30 cellular contexts compared by ENCODE assay signal in the genomic region with DNA sequence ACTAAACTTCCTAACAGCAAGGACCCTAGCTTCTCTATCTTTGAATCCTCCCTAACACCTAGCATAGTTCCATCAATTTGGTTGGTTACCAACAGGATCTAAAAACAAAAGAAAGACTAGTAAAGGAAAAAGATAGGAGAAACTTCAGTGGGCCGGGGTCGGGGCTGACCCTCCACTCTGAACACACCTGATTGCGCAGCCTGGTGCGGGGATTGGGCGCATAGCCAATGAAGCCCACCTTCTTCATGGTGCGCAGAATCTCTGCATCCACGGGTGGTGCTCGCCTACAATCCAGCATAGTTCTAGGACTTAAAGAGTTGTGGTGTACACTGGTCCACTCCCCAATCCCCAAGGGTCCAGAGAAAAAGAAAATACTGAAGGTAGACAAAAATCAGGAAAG. TPM values are rescaled to one million over a fixed set of nuclear protein-coding genes. Genes with fewer than 3 reads are reported as not detected.
"Had no signal": no experiment of that assay in that cellular context is flagged by ENCODE, and none has a peak within 500 bp of the region (broad histone marks: within the 10 kb centered on the region; RNA-seq: fewer than 3 reads in every experiment).

No MANE protein-coding gene starts in this region.

- H3K27ac ChIP-seq: body of pancreas, esophagus muscularis mucosa, foreskin keratinocyte, gastrocnemius medialis had no signal

- H3K9me3 Mint-ChIP-seq: activated CD4-positive, alpha-beta memory T cell treated with anti-CD3 and anti-CD28 coated beads, Interleukin-2, amount 10 ng/mL, durations not matched to agents 7 days and 5 days; activated CD4-positive, alpha-beta T cell treated with anti-CD3 and anti-CD28 coated beads, Interleukin-2, amount 10 ng/mL, durations not matched to agents 7 days and 5 days; activated naive CD4-positive, alpha-beta T cell treated with anti-CD3 and anti-CD28 coated beads for 36 hours; activated naive CD4-positive, alpha-beta T cell treated with anti-CD3 and anti-CD28 coated beads, Interleukin-2, amount 50 U/mL, for 24 hours; activated naive CD8-positive, alpha-beta T cell treated with anti-CD3 and anti-CD28 coated beads for 36 hours; activated naive CD8-positive, alpha-beta T cell treated with anti-CD3 and anti-CD28 coated beads, Interleukin-2, amount 50 U/mL, for 24 hours; activated T-cell treated with anti-CD3 and anti-CD28 coated beads, Interleukin-2, amount 50 U/mL, for 4 hours; activated T-helper 2 cell treated with anti-CD3 and anti-CD28 coated beads, Interferon-gamma antibody, Interleukin-2, Interleukin-4, amounts not matched to agents 10 μg/mL and 5 μg/mL and 100 μg/mL, durations not matched to agents 14 hours and 24 hours and 36 hours; effector memory CD8-positive, alpha-beta T cell had no signal

- H3K27ac Mint-ChIP-seq: activated CD4-positive, alpha-beta memory T cell treated with anti-CD3 and anti-CD28 coated beads, Interleukin-2, amount 10 ng/mL, durations not matched to agents 7 days and 5 days; activated CD4-positive, alpha-beta T cell treated with anti-CD3 and anti-CD28 coated beads, Interleukin-2, amount 10 ng/mL, durations not matched to agents 7 days and 5 days; activated naive CD4-positive, alpha-beta T cell treated with anti-CD3 and anti-CD28 coated beads for 36 hours; activated naive CD8-positive, alpha-beta T cell treated with anti-CD3 and anti-CD28 coated beads for 36 hours; activated naive CD8-positive, alpha-beta T cell treated with anti-CD3 and anti-CD28 coated beads, Interleukin-2, amount 50 U/mL, for 24 hours; activated T-helper 2 cell treated with anti-CD3 and anti-CD28 coated beads, Interferon-gamma antibody, Interleukin-2, Interleukin-4, amounts not matched to agents 10 μg/mL and 5 μg/mL and 100 μg/mL, durations not matched to agents 14 hours and 24 hours and 36 hours; effector memory CD8-positive, alpha-beta T cell had no signal

- H3K4me3 ChIP-seq: adrenal gland, body of pancreas, esophagus muscularis mucosa, gastrocnemius medialis had no signal

- H3K27me3 ChIP-seq: adrenal gland, body of pancreas, esophagus muscularis mucosa, foreskin keratinocyte, gastrocnemius medialis had no signal

- H3K27me3 Mint-ChIP-seq: activated CD4-positive, alpha-beta memory T cell treated with anti-CD3 and anti-CD28 coated beads, Interleukin-2, amount 10 ng/mL, durations not matched to agents 7 days and 5 days; activated CD4-positive, alpha-beta T cell treated with anti-CD3 and anti-CD28 coated beads for 36 hours; activated CD4-positive, alpha-beta T cell treated with anti-CD3 and anti-CD28 coated beads, Interleukin-2, amount 10 ng/mL, durations not matched to agents 7 days and 5 days; activated naive CD4-positive, alpha-beta T cell treated with anti-CD3 and anti-CD28 coated beads, Interleukin-2, amount 50 U/mL, for 24 hours; activated naive CD8-positive, alpha-beta T cell treated with anti-CD3 and anti-CD28 coated beads for 36 hours; activated naive CD8-positive, alpha-beta T cell treated with anti-CD3 and anti-CD28 coated beads, Interleukin-2, amount 50 U/mL, for 24 hours; effector memory CD8-positive, alpha-beta T cell had no signal

- H3K9me3 ChIP-seq: adrenal gland, body of pancreas, esophagus muscularis mucosa, gastrocnemius medialis had no signal

- DNase-seq: activated CD4-positive, alpha-beta memory T cell treated with anti-CD3 and anti-CD28 coated beads, Interleukin-2, amount 10 ng/mL, durations not matched to agents 7 days and 5 days; activated CD4-positive, alpha-beta T cell treated with anti-CD3 and anti-CD28 coated beads for 36 hours; activated CD4-positive, alpha-beta T cell treated with anti-CD3 and anti-CD28 coated beads, Interleukin-2, amount 10 ng/mL, durations not matched to agents 7 days and 5 days; activated CD4-positive, alpha-beta T cell treated with anti-CD3 and anti-CD28 coated beads, Interleukin-2, amount 50 U/mL, for 4 hours; activated CD4-positive, CD25-positive, alpha-beta regulatory T cell; activated CD4-positive, CD25-positive, alpha-beta regulatory T cell treated with anti-CD3 and anti-CD28 coated beads, Interleukin-2, amount 50 U/mL, for 72 hours; activated CD8-positive, alpha-beta memory T cell treated with anti-CD3 and anti-CD28 coated beads, Interleukin-2, amount 50 U/mL, for 48 hours; activated effector memory CD4-positive, alpha-beta T cell treated with anti-CD3 and anti-CD28 coated beads, Interleukin-2, amount 50 U/mL, for 16 hours; activated naive CD4-positive, alpha-beta T cell treated with anti-CD3 and anti-CD28 coated beads for 36 hours; activated naive CD8-positive, alpha-beta T cell treated with anti-CD3 and anti-CD28 coated beads for 36 hours; activated naive CD8-positive, alpha-beta T cell treated with anti-CD3 and anti-CD28 coated beads, Interleukin-2, amount 50 U/mL, for 24 hours; activated T-cell treated with anti-CD3 and anti-CD28 coated beads, Interleukin-2, amount 50 U/mL, for 4 hours; aorta; caudate nucleus; cortex of kidney; dermis blood vessel endothelial cell; effector CD4-positive, alpha-beta T cell; effector memory CD8-positive, alpha-beta T cell; erythroblast; foreskin keratinocyte; gastrocnemius medialis; glutamatergic neuron; T-helper 1 cell; T-helper 2 cell had no signal

- H3K4me3 Mint-ChIP-seq: activated CD4-positive, alpha-beta memory T cell treated with anti-CD3 and anti-CD28 coated beads, Interleukin-2, amount 10 ng/mL, durations not matched to agents 7 days and 5 days; activated CD4-positive, alpha-beta T cell treated with anti-CD3 and anti-CD28 coated beads for 36 hours; activated CD4-positive, alpha-beta T cell treated with anti-CD3 and anti-CD28 coated beads, Interleukin-2, amount 10 ng/mL, durations not matched to agents 7 days and 5 days; activated naive CD4-positive, alpha-beta T cell treated with anti-CD3 and anti-CD28 coated beads for 36 hours; activated naive CD4-positive, alpha-beta T cell treated with anti-CD3 and anti-CD28 coated beads, Interleukin-2, amount 50 U/mL, for 24 hours; activated naive CD8-positive, alpha-beta T cell treated with anti-CD3 and anti-CD28 coated beads for 36 hours; activated naive CD8-positive, alpha-beta T cell treated with anti-CD3 and anti-CD28 coated beads, Interleukin-2, amount 50 U/mL, for 24 hours; activated T-cell treated with anti-CD3 and anti-CD28 coated beads, Interleukin-2, amount 50 U/mL, for 4 hours; effector memory CD8-positive, alpha-beta T cell had no signal

- H3K4me1 ChIP-seq: adrenal gland, body of pancreas, esophagus muscularis mucosa, foreskin keratinocyte, gastrocnemius medialis had no signal

- ATAC-seq: activated CD4-positive, alpha-beta T cell treated with anti-CD3 and anti-CD28 coated beads for 36 hours; activated naive CD8-positive, alpha-beta T cell treated with anti-CD3 and anti-CD28 coated beads, Interleukin-2, amount 50 U/mL, for 24 hours; activated T-cell treated with anti-CD3 and anti-CD28 coated beads, Interleukin-2, amount 50 U/mL, for 4 hours; body of pancreas; effector memory CD8-positive, alpha-beta T cell; foreskin keratinocyte; gastrocnemius medialis had no signal

RNA-seq across cellular contexts. Expression of a gene that starts 12.6 kb away (rescaled TPM):
- total RNA-seq: body of pancreas, chondrocyte, esophagus muscularis mucosa, gastrocnemius medialis had no signal
- polyA plus RNA-seq: aorta had no signal
